In the genomic region with DNA sequence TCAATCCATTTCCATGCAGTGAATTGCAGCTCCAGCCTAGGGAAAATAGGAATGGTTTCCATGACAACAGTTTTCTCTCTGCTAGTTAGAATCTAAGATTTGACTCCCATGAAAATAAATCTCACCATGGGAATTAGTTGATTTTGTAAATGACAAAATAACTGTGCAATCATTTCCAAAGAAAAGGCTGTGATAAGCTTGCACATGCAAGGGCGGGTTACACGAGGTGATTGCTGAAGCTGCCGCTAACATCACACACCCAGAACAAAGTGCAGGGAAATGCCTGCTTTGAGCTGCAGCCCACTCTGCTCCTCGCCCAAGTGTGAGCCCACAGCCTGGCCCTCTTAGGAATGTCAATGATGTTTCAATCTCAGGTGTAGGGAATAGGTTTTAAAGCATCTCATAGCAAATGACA, we compare ENCODE assay signal across 1 cellular context.
TF ChIP-seq lines count a peak whose summit lies in the region.

No MANE protein-coding gene starts in this region.

TF ChIP-seq in GM23338, 12 proteins besides CTCF, POLR2A, EP300 and RAD21 (continued from another document):
- TF ChIP-seq ZNF114 (CRISPR knock-in tag; IDR thresholded peaks at IDR 0.05) (no peak), ZNF462 (CRISPR knock-in tag; IDR thresholded peaks at IDR 0.05) (no peak), NANOG (IDR thresholded peaks at IDR 0.05; ENCODE audit: borderline replicate concordance) (no peak)
TF ChIP-seq in GM23338: peak in this region for 0.
